In the genomic region with DNA sequence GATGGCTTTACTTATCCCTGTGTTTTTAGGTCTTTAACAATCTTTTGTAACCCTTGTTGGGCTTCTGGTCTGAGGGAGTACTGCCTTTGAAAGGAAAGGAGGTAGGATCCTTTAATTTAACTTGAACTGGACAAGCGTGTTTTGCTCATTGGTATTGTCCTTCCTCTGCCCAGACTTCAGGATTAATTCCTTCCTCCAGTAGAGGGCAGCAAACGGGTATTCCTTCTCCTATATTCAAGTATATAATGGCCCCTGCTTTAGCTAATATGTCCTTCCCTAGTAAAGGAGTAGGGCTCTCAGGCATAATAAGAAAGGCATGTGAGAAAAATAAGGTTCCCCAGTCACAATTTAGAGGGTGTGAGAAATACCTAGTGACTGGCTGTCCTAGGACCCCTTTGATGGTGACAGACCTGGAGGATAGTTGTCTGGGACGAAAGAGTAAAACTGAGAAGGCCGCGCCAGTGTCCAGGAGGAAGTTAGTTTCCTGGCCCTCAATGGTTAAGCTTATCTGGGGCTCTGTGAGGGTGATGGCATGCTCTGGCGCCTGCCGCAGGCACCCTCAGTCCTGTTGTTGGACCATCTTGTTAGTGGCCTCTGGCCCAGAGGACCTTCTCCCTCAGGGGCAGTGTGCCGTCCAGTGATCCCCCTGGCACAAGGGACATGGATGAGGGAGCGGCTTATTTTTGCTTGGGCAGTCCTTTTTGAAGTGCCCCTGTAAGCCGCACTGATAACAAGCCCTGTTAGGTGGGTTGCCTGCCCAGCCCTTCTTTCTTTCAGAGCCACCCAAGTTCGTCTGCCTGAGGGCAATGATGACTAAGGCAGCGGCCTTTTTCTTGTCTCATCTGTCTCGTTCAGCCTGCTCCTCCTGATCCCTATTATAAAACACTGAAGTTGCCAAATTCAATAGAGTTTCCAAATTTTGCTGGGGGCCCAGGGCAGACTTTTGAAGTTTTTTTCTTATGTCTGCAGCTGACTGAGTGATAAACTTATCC, we compare ENCODE assay signal across 8 cellular contexts. TPM values are rescaled to one million over a fixed set of nuclear protein-coding genes. Genes with fewer than 3 reads are reported as not detected.
DNase-seq lines count a peak whose midpoint lies in the region; ATAC-seq and TF ChIP-seq lines count a peak whose summit lies in the region.

No MANE protein-coding gene starts in this region.

- H4K20me1 ChIP-seq in KMS-11 (ENCODE audit: insufficient read depth) = no peaks in the 10 kb centered on the region

- no peaks in the 10 kb centered on the region for H3K79me2 ChIP-seq in KMS-11 (ENCODE audit: insufficient read depth, low read depth)

- peak; percentile 34 for TF ChIP-seq CTCF in KMS-11 (conservative IDR thresholded peaks at IDR 0.05; ENCODE audit: low read depth, low read length)
- TF ChIP-seq CTCF in right lobe of liver (IDR thresholded peaks at IDR 0.05) = peak; percentile 57 to 66 (median 62)
- peak; percentile 44 to 63 (median 60) for TF ChIP-seq CTCF in transverse colon (IDR thresholded peaks at IDR 0.05)

- DNase-seq in DMS53 (lab: John Stamatoyannopoulos, UW) (peak; percentile 83), SK-MEL-5 (ENCODE audit: low read depth, low spot score) (peak; percentile 73), dermis blood vessel endothelial cell (peak; percentile 82), right lobe of liver (peak in 1 of 3 donors; percentile 52), transverse colon (peak; percentile 49), MG63 (no peak)

- H3K4me3 ChIP-seq in KMS-11 (IDR thresholded peaks at IDR 0.05; ENCODE audit: insufficient read depth, low read depth, low read length) (no peak overlapping the region), right lobe of liver (no peak overlapping the region), transverse colon (no peak overlapping the region), MG63 (no peak overlapping the region)

- ATAC-seq in right lobe of liver (peak; percentile 71 to 76 (median 74)), HG03520 (IDR thresholded peaks at IDR 0.05; ENCODE audit: unreplicated experiment) (no peak)

- TF ChIP-seq POLR2A in right lobe of liver (IDR thresholded peaks at IDR 0.05) (no peak), transverse colon (IDR thresholded peaks at IDR 0.05) (no peak)

- no peaks in the 10 kb centered on the region for H3K9me3 ChIP-seq in right lobe of liver
- no peaks in the 10 kb centered on the region for H3K9me3 ChIP-seq in transverse colon
- H3K9me3 ChIP-seq in MG63 = peaks cover 2% of the 10 kb centered on the region; the same call in 1 of the 2 replicates

- H3K27ac ChIP-seq in KMS-11 (no peak overlapping the region), right lobe of liver (no peak overlapping the region), transverse colon (no peak overlapping the region)

- WGBS in right lobe of liver (ENCODE audit: insufficient coverage, low coverage, low lambda C conversion rate, missing lambda C conversion rate) = 50% methylated on average over 5 of the region's 13 CpGs
- WGBS in transverse colon (ENCODE audit: low coverage in 1 of 2), 2 donors = 71 to 77% methylated on average over 5 to 13 of the region's 13 CpGs

- H2AFZ ChIP-seq in KMS-11 (ENCODE audit: low read depth) = no peak overlapping the region

- no peak overlapping the region for H3K4me2 ChIP-seq in KMS-11

- no peak for TF ChIP-seq EP300 in transverse colon (IDR thresholded peaks at IDR 0.05; ENCODE audit: low read depth)

- H3K4me1 ChIP-seq in KMS-11 (ENCODE audit: low read depth, poor library complexity, severe bottlenecking) = no peaks in the 10 kb centered on the region
- H3K4me1 ChIP-seq in right lobe of liver = peaks cover 0 to 25% (median 3%) of the 10 kb centered on the region in 4 donors
- no peaks in the 10 kb centered on the region for H3K4me1 ChIP-seq in transverse colon

- in situ Hi-C loops in SK-MEL-5 (cut with HindIII; ENCODE audit: low pct_unique_long_range_greater_than_20kb, low sequenced_read_pairs) = no loop called here
- in situ Hi-C loops in transverse colon (cut with MboI; ENCODE audit: low pct_ligation_motif_present in 1 of 4, low pct_unique_long_range_greater_than_20kb in 1 of 4, low sequenced_read_pairs in 3 of 4) = loop anchor here (10.0 to 25.0 kb wide), 4 partner anchors 239 to 426 kb away; a partner anchor contains a TSS

- H3K27me3 ChIP-seq in KMS-11 (ENCODE audit: insufficient read depth, low read depth) = no peaks in the 10 kb centered on the region
- H3K27me3 ChIP-seq in right lobe of liver = no peaks in the 10 kb centered on the region
- H3K27me3 ChIP-seq in transverse colon = no peaks in the 10 kb centered on the region
- H3K27me3 ChIP-seq in MG63 = no peaks in the 10 kb centered on the region

- H3K36me3 ChIP-seq in KMS-11 (ENCODE audit: insufficient read depth) (no peaks in the 10 kb centered on the region), right lobe of liver (no peaks in the 10 kb centered on the region), transverse colon (no peaks in the 10 kb centered on the region), MG63 (no peaks in the 10 kb centered on the region)

- no peak overlapping the region for H3K9ac ChIP-seq in KMS-11

- intact Hi-C loops in right lobe of liver (cut with DNase I) (no loop called here), transverse colon (cut with DNase I; ENCODE audit: low total_unique reads) (loop anchor here (10.0 kb wide), 1 partner anchor 416 kb away; no protein-coding TSS in a partner anchor)

RNA-seq across cellular contexts. Expression of a gene that starts 51.8 kb away (rescaled TPM):
- total RNA-seq in SK-MEL-5 (2014; rRNA removed; shearing (Covaris generic)) = 7.9 and 8.7 TPM in 2 replicates
- 6.7 and 7.1 TPM in 2 replicates for polyA plus RNA-seq in SK-MEL-5 (2015; cell fraction: cytosol; rRNA removed)
- 16.7 and 25.2 TPM in 2 replicates for polyA plus RNA-seq in SK-MEL-5 (2015; cell fraction: nucleus; rRNA removed)
- total RNA-seq in dermis blood vessel endothelial cell (3.6 and 3.7 TPM in 2 replicates), right lobe of liver (10 to 100 TPM in 3 of 6 experiments, 1 to 10 TPM in 3; 4.9 to 13.4 (median 8.6) TPM), transverse colon (10 to 100 TPM in 2 of 4 donors, 1 to 10 TPM in 1, not detected in 1; 9.4 to 15.0 (median 14.7) TPM)
- 2.0 and 7.2 TPM in 2 replicates for total RNA-seq in MG63 (2014; rRNA removed; shearing (Covaris generic); ENCODE audit: low replicate concordance)

RNA-seq across cellular contexts. Expression of a gene that starts 52.0 kb away (rescaled TPM):
- 23.8 and 29.0 TPM in 2 replicates for total RNA-seq in SK-MEL-5 (2014; rRNA removed; shearing (Covaris generic))
- polyA plus RNA-seq in SK-MEL-5 (2015; cell fraction: cytosol; rRNA removed) = 14.2 TPM in 2 replicates
- 8.3 and 14.5 TPM in 2 replicates for polyA plus RNA-seq in SK-MEL-5 (2015; cell fraction: nucleus; rRNA removed)
- 32.2 and 69.9 TPM in 2 replicates for total RNA-seq in dermis blood vessel endothelial cell
- total RNA-seq in right lobe of liver = 10 to 100 TPM; 10.5 to 27.3 (median 15.3) TPM
- 10 to 100 TPM in 3 of 4 donors, 1 to 10 TPM in 1; 5.6 to 25.9 (median 23.1) TPM for total RNA-seq in transverse colon
- 27.8 and 46.8 TPM in 2 replicates for total RNA-seq in MG63 (2014; rRNA removed; shearing (Covaris generic); ENCODE audit: low replicate concordance)

RNA-seq across cellular contexts. Expression of a gene that starts 52.3 kb away (rescaled TPM):
- total RNA-seq in SK-MEL-5 (2014; rRNA removed; shearing (Covaris generic)) = 56.4 and 57.7 TPM in 2 replicates
- polyA plus RNA-seq in SK-MEL-5 (2015; cell fraction: cytosol; rRNA removed) = 69.0 and 75.3 TPM in 2 replicates
- 23.3 and 25.1 TPM in 2 replicates for polyA plus RNA-seq in SK-MEL-5 (2015; cell fraction: nucleus; rRNA removed)
- total RNA-seq in dermis blood vessel endothelial cell = 182 and 330 TPM in 2 replicates
- total RNA-seq in right lobe of liver = 1,000 to 10,000 TPM in 4 of 6 experiments, 100 to 1,000 TPM in 2; 634 to 3,368 (median 2,270) TPM
- 100 to 1,000 TPM in 3 of 4 donors, 10 to 100 TPM in 1; 37.8 to 385 (median 179) TPM for total RNA-seq in transverse colon
- total RNA-seq in MG63 (2014; rRNA removed; shearing (Covaris generic); ENCODE audit: low replicate concordance) = 377 and 715 TPM in 2 replicates
